In genomic region chr15:74621936-74622335, GRCh38 we compare ENCODE assay signal across 17 cellular contexts. TPM values are rescaled to one million over a fixed set of nuclear protein-coding genes. Genes with fewer than 3 reads are reported as not detected.
A peak's percentile ranks its signal among the peaks of the same experiment; 100 is the strongest.
DNase-seq lines count a peak whose midpoint lies in the region; ATAC-seq, FAIRE-seq and TF ChIP-seq lines count a peak whose summit lies in the region.
"Had no signal": no experiment of that assay in that cellular context is flagged by ENCODE, and none has a peak within 500 bp of the region (broad histone marks: within the 10 kb centered on the region; RNA-seq: fewer than 3 reads in every experiment).

No MANE protein-coding gene starts in this region.

- H4K20me1 ChIP-seq in Loucy (ENCODE audit: insufficient read depth, low read length, poor library complexity, severe bottlenecking) (peaks cover 73% of the 10 kb centered on the region), H1 (replicated peaks in 1 of 2; ENCODE audit: control insufficient read depth in 1 of 2, insufficient read depth in 2 of 2, low read length in 2 of 2) (peaks cover 20 to 63% of the 10 kb centered on the region in 2 experiments)

- no peak for TF ChIP-seq RAD21 in H1 (IDR thresholded peaks at IDR 0.05 in 1 of 2, conservative IDR thresholded peaks at IDR 0.05 in 1 of 2; ENCODE audit: low read depth in 2 of 2, low read length in 2 of 2)

- no peak for TF ChIP-seq CTCF in Loucy (conservative IDR thresholded peaks at IDR 0.05; ENCODE audit: low read length)
- TF ChIP-seq CTCF in H1 (IDR thresholded peaks at IDR 0.05; ENCODE audit: control extremely low read depth in 1 of 3, insufficient read depth in 1 of 3, low read depth in 1 of 3, low read length in 3 of 3): no peak

- H2BK5ac ChIP-seq in H1 (ENCODE audit: low read depth, low read length): no peak overlapping the region

- no peak overlapping the region for H3K9ac ChIP-seq in Loucy (ENCODE audit: low read depth, low read length, poor library complexity, severe bottlenecking)
- H3K9ac ChIP-seq in H1 (replicated peaks in 1 of 4; ENCODE audit: extremely low read depth in 1 of 4, low read depth in 3 of 4, low read length in 3 of 4): no peak overlapping the region

- H3K4me1 ChIP-seq in Loucy (ENCODE audit: insufficient read depth, low read length, poor library complexity, severe bottlenecking) (peaks cover 16% of the 10 kb centered on the region), H1 (replicated peaks in 1 of 4; ENCODE audit: control insufficient read depth in 3 of 4, insufficient read depth in 4 of 4, low read length in 3 of 4) (no peaks in the 10 kb centered on the region; a peak in 1 of 7 replicates)

- H3K79me2 ChIP-seq in Loucy (ENCODE audit: insufficient read depth, low read length) (peaks cover 73% of the 10 kb centered on the region), H1 (ENCODE audit: control insufficient read depth in 1 of 2, insufficient read depth in 2 of 2, low read length in 2 of 2) (peaks cover 7 to 34% of the 10 kb centered on the region in 2 experiments)

- H3K4me2 ChIP-seq in Loucy (ENCODE audit: low read depth, low read length, poor library complexity, severe bottlenecking) (peak overlapping the region; percentile 2), H1 (ENCODE audit: insufficient read depth in 1 of 2, low read depth in 2 of 2, low read length in 2 of 2) (no peak overlapping the region)

- H3K27me3 ChIP-seq in Loucy (ENCODE audit: insufficient read depth, low read length, poor library complexity, severe bottlenecking) (no peaks in the 10 kb centered on the region), H1 (replicated peaks in 1 of 4; ENCODE audit: control insufficient read depth in 3 of 4, extremely low read depth in 1 of 4, insufficient read depth in 3 of 4, low read length in 3 of 4) (no peaks in the 10 kb centered on the region)
- H3K27me3 ChIP-seq: ascending aorta, tibial nerve had no signal

- 89% methylated on average over 21 of the region's 21 CpGs; no CpG with 5 or more reads in 1 of the 2 experiments for WGBS in H1 (ENCODE audit: extremely low coverage in 1 of 2, insufficient coverage in 1 of 2, insufficient read length in 1 of 2, insufficient replicate concordance in 2 of 2, low coverage in 1 of 2, low lambda C conversion rate in 2 of 2, missing lambda C conversion rate in 1 of 2), 2 experiments

- no peak overlapping the region for H3K23ac ChIP-seq in H1 (ENCODE audit: insufficient read length)

- no peak overlapping the region for H2AFZ ChIP-seq in Loucy (ENCODE audit: low read length)
- no peak overlapping the region for H2AFZ ChIP-seq in H1 (ENCODE audit: low read length)

- no peak overlapping the region for H4K5ac ChIP-seq in H1 (ENCODE audit: insufficient read length, low read depth, low read length)

- no peak overlapping the region for H2AK5ac ChIP-seq in H1 (ENCODE audit: low read depth, low read length)

- no peak overlapping the region for H3K4ac ChIP-seq in H1 (replicated peaks; ENCODE audit: insufficient read length, low read depth, low read length)

- no peak overlapping the region; the same call in 1 of the 2 replicates for H4K8ac ChIP-seq in H1 (ENCODE audit: extremely low read depth, insufficient read depth, low read length)

- H3F3A ChIP-seq in Loucy (ENCODE audit: low read depth): no peaks in the 10 kb centered on the region

- no peak overlapping the region for H3K27ac ChIP-seq in H1 (ENCODE audit: low read depth, low read length)
- H3K27ac ChIP-seq: ascending aorta, tibial nerve had no signal

- H3K14ac ChIP-seq in H1 (ENCODE audit: insufficient read length): no peak overlapping the region

- H2BK20ac ChIP-seq in H1 (ENCODE audit: low read length): no peak overlapping the region

- no peak for ATAC-seq in HG02642 (IDR thresholded peaks at IDR 0.05; ENCODE audit: poor library complexity, unreplicated experiment)

- no peak for TF ChIP-seq POLR2A in H1 (IDR thresholded peaks at IDR 0.05; ENCODE audit: control extremely low read depth in 1 of 2, low read depth in 2 of 2, low read length in 2 of 2)

- TF ChIP-seq EP300 in H1 (IDR thresholded peaks at IDR 0.05; ENCODE audit: borderline replicate concordance in 1 of 2, low read depth in 2 of 2, low read length in 2 of 2): no peak

- peak; percentile 62 for FAIRE-seq in H1 (lab: Jason Lieb, UNC)

- no peak overlapping the region for H2BK15ac ChIP-seq in H1 (ENCODE audit: low read length)

- DNase-seq in G401 (ENCODE audit: low spot score) (peak; percentile 95), H1 (ENCODE audit: low read depth in 1 of 2, low spot score in 2 of 2) (peak in 1 of 2 experiments; percentile 86), occipital lobe (lab: John Stamatoyannopoulos, UW) (peak; percentile 12), NCI-H345 treated with DMSO at 0.1 percent for 48 hours (lab: John Stamatoyannopoulos, UW; ENCODE audit: unreplicated experiment) (no peak), NCI-H2196 treated with DMSO at 0.1 percent for 48 hours (lab: John Stamatoyannopoulos, UW; ENCODE audit: unreplicated experiment) (no peak), GDM1 (lab: John Stamatoyannopoulos, UW) (no peak)
- DNase-seq: activated B cell treated with CpG ODN at 0.5 μM for 24 hours; activated gamma-delta T cell; GF-D8; NCI-H226; NK-92 treated with Interleukin-12 subunit alpha and Interleukin-12 subunit beta, amount 100 ng/mL, for 24 hours; stimulated activated naive CD4-positive, alpha-beta T cell treated with Interleukin-2 at 50 U/mL for 16 hours; T-helper 1 cell had no signal

- H3K4me3 ChIP-seq in Loucy (ENCODE audit: low read length, poor library complexity, severe bottlenecking): no peak overlapping the region
- H3K4me3 ChIP-seq in H1 (ENCODE audit: extremely low read depth in 1 of 4, insufficient read depth in 2 of 4, low read depth in 3 of 4, low read length in 4 of 4): no peak overlapping the region
- H3K4me3 ChIP-seq: ascending aorta, tibial nerve had no signal

- H3K9me3 ChIP-seq in Loucy (ENCODE audit: insufficient read depth, low read depth, low read length) (no peaks in the 10 kb centered on the region), H1 (ENCODE audit: insufficient read depth in 2 of 2, low read depth in 1 of 2, low read length in 1 of 2) (no peaks in the 10 kb centered on the region)
- H3K9me3 ChIP-seq: ascending aorta, tibial nerve had no signal

- peaks cover 13% of the 10 kb centered on the region for H3K79me1 ChIP-seq in H1 (ENCODE audit: low read depth, low read length)

- in situ Hi-C loops in G401 (cut with HindIII; ENCODE audit: low sequenced_read_pairs): no loop called here

- H3K36me3 ChIP-seq in Loucy (ENCODE audit: insufficient read depth, low read length): peaks cover 79% of the 10 kb centered on the region; the same call in 1 of the 2 replicates
- peaks cover 40 to 56% (median 49%) of the 10 kb centered on the region in 4 experiments for H3K36me3 ChIP-seq in H1 (ENCODE audit: control insufficient read depth in 2 of 4, insufficient read depth in 4 of 4, low read length in 3 of 4)

- no peak overlapping the region for H2BK12ac ChIP-seq in H1 (ENCODE audit: low read depth, low read length)

- no peak overlapping the region for H3K18ac ChIP-seq in H1 (ENCODE audit: extremely low read depth, low read length)

- CTCF ChIA-PET in H1 (lab: Charles Lee; ENCODE audit: partially characterized antibody): interaction anchor here (0.7 to 37.5 kb wide), 24 partner anchors 10 to 346 kb away, joined by 3 to 1439 read pairs (median 4); partner anchors contain the start of genes CSK and CYP1A2

- POLR2A ChIA-PET in H1 (lab: Charles Lee; ENCODE audit: partially characterized antibody): interaction anchor here (1.0 to 2.9 kb wide), 4 partner anchors 9 to 160 kb away, joined by 3 to 9 read pairs (median 6); no protein-coding TSS in a partner anchor

- no peaks in the 10 kb centered on the region for H3K9me2 ChIP-seq in Loucy (replicated peaks; ENCODE audit: low read depth, low read length)

- no peak overlapping the region for H4K91ac ChIP-seq in H1 (replicated peaks; ENCODE audit: insufficient read length, low read length)

- no peak overlapping the region for H2BK120ac ChIP-seq in H1 (replicated peaks; ENCODE audit: low read depth, low read length)

- no peaks in the 10 kb centered on the region for H3K23me2 ChIP-seq in H1 (ENCODE audit: low read depth, low read length)

- no peak overlapping the region for H3K56ac ChIP-seq in H1 (replicated peaks; ENCODE audit: insufficient read length, low read depth, low read length)

TF ChIP-seq in H1, 55 proteins besides CTCF, POLR2A, EP300 and RAD21:
- peak; percentile 82; the same call in 1 of the 2 replicates for TF ChIP-seq SP1 (IDR thresholded peaks at IDR 0.05; ENCODE audit: low read depth, low read length)
- no peak for TF ChIP-seq NANOG (IDR thresholded peaks at IDR 0.05; ENCODE audit: insufficient read depth, low read depth, low read length, poor library complexity, severe bottlenecking)
- no peak for TF ChIP-seq RBBP5 (IDR thresholded peaks at IDR 0.05; ENCODE audit: borderline replicate concordance, low read depth, low read length)
- no peak for TF ChIP-seq MAX (IDR thresholded peaks at IDR 0.05)
- peak; percentile 72 for TF ChIP-seq CHD2 (IDR thresholded peaks at IDR 0.05; ENCODE audit: low read length)
- TF ChIP-seq SP2 (IDR thresholded peaks at IDR 0.05; ENCODE audit: low read length): peak; percentile 38; the same call in 1 of the 2 replicates
- no peak for TF ChIP-seq SRF (IDR thresholded peaks at IDR 0.05; ENCODE audit: low read depth, low read length)

RNA-seq across cellular contexts. Expression of gene CLK3, which starts 6.3 kb away (rescaled TPM):
- total RNA-seq in G401 (2014; rRNA removed; shearing (Covaris generic)): 18.6 and 32.8 TPM in 2 replicates
- total RNA-seq in H1 (2021; fragmentation: NEBNext Ultra II Directional; extraction: Animal tissue kit (Norgen Biotek cat#: 25700)): 42.4 and 43.5 TPM in 2 replicates
- 67.3 and 75.6 TPM in 2 replicates for polyA plus RNA-seq in H1 (2011; rRNA removed)
- polyA plus RNA-seq in H1 (2011; cell fraction: cytosol; rRNA removed): 75.7 TPM
- polyA plus RNA-seq in H1 (2011; cell fraction: nucleus; rRNA removed): 149 TPM
- 40.8 to 48.1 TPM (median 45.6 TPM) in 4 replicates for polyA plus RNA-seq in H1 (2012, experiment 1 of 2)
- 24.6 TPM for polyA plus RNA-seq in H1 (2012, experiment 2 of 2)
- 37.3 TPM for polyA plus RNA-seq in H1 (2013, experiment 1 of 2)
- 36.4 TPM for polyA plus RNA-seq in H1 (2013, experiment 2 of 2)
- polyA minus RNA-seq in H1 (2011; rRNA and poly(A)+ RNA removed): 48.8 and 72.9 TPM in 2 replicates
- polyA minus RNA-seq in H1 (2011; cell fraction: cytosol; rRNA and poly(A)+ RNA removed): 24.0 TPM
- polyA minus RNA-seq in H1 (2011; cell fraction: nucleus; rRNA and poly(A)+ RNA removed): 91.8 TPM
- 27.0 TPM for total RNA-seq in occipital lobe

Comparison
In these comparisons a context has a peak if more than half of its experiments do, and no peak if none do; other contexts are left out.
1. DNase-seq: peak in G401 (single experiment) and occipital lobe (single experiment); none in NCI-H345 treated with DMSO at 0.1 percent for 48 hours (single experiment), NCI-H2196 treated with DMSO at 0.1 percent for 48 hours (single experiment) and GDM1 (single experiment).